ENCODE assay signal across 5 cellular contexts in genomic region chr14:103521438-103521961, GRCh38. TPM values are rescaled to one million over a fixed set of nuclear protein-coding genes. Genes with fewer than 3 reads are reported as not detected.
DNase-seq lines count a peak whose midpoint lies in the region; ATAC-seq and TF ChIP-seq lines count a peak whose summit lies in the region.

No MANE protein-coding gene starts in this region.

- TF ChIP-seq CTCF in omental fat pad (IDR thresholded peaks at IDR 0.05) = no peak

- H3K9ac ChIP-seq in HUES48 (ENCODE audit: low read depth, low read length) = peak overlapping the region; percentile 76; the same call in 1 of the 2 replicates

- H3K9me3 Mint-ChIP-seq in central memory CD8-positive, alpha-beta T cell = no peaks in the 10 kb centered on the region

- H3K36me3 Mint-ChIP-seq in central memory CD8-positive, alpha-beta T cell (ENCODE audit: insufficient read depth) = peaks cover 3% of the 10 kb centered on the region

- no peaks in the 10 kb centered on the region for H3K27me3 Mint-ChIP-seq in central memory CD8-positive, alpha-beta T cell

- peaks cover 21% of the 10 kb centered on the region for H3K27me3 ChIP-seq in HUES48 (ENCODE audit: control insufficient read depth, insufficient read depth, low read length)

- H3K36me3 ChIP-seq in HUES48 (ENCODE audit: control insufficient read depth, insufficient read depth, low read length) = peaks cover 18% of the 10 kb centered on the region

- H3K4me1 ChIP-seq in HUES48 (ENCODE audit: control insufficient read depth, insufficient read depth, low read length) = peaks cover 23% of the 10 kb centered on the region; the same call in 1 of the 2 replicates

- DNase-seq in central memory CD8-positive, alpha-beta T cell (ENCODE audit: low spot score in 2 of 2) = no peak
- DNase-seq in omental fat pad (ENCODE audit: low spot score) (no peak), HK-2 (ENCODE audit: unreplicated experiment) (no peak)

- H3K9me3 ChIP-seq in HUES48 (ENCODE audit: control insufficient read depth, insufficient read depth, low read length) = no peaks in the 10 kb centered on the region

- no peak overlapping the region for H3K27ac Mint-ChIP-seq in central memory CD8-positive, alpha-beta T cell (ENCODE audit: low read depth)

- H3K27ac ChIP-seq in HUES48 (ENCODE audit: low read depth, low read length) = peak overlapping the region; percentile 76

- peak overlapping the region; percentile 97 for H3K4me3 ChIP-seq in HUES48 (ENCODE audit: low read depth, low read length)

- H3K4me3 Mint-ChIP-seq in central memory CD8-positive, alpha-beta T cell = peak overlapping the region; percentile 60

- H3K4me1 Mint-ChIP-seq in central memory CD8-positive, alpha-beta T cell = peaks cover 10% of the 10 kb centered on the region

- ATAC-seq in central memory CD8-positive, alpha-beta T cell (replicated peaks; ENCODE audit: extremely low read depth, poor library complexity, severe bottlenecking) = peak; percentile 35
- ATAC-seq in omental fat pad (ENCODE audit: low FRiP score) (peak; percentile 17), GM21423 (IDR thresholded peaks at IDR 0.05; ENCODE audit: unreplicated experiment) (no peak)

RNA-seq across cellular contexts. Expression of gene CKB, which starts 1.1 kb away (rescaled TPM):
- total RNA-seq in omental fat pad = 100 to 1,000 TPM; 173 to 275 (median 217) TPM

RNA-seq across cellular contexts. Expression of gene TRMT61A, which starts 7.5 kb away (rescaled TPM):
- 10 to 100 TPM; 12.4 to 36.0 (median 15.1) TPM for total RNA-seq in omental fat pad

RNA-seq across cellular contexts. Expression of gene BAG5, which starts 41.0 kb away (rescaled TPM):
- 10 to 100 TPM; 29.2 to 51.2 (median 42.9) TPM for total RNA-seq in omental fat pad

RNA-seq across cellular contexts. Expression of gene COA8, which starts 41.3 kb away (rescaled TPM):
- total RNA-seq in omental fat pad = 10 to 100 TPM; 15.3 to 61.5 (median 27.5) TPM
